ENCODE assay signal across 8 cellular contexts in genomic region chr1:45583264-45583665, GRCh38. TPM values are rescaled to one million over a fixed set of nuclear protein-coding genes. Genes with fewer than 3 reads are reported as not detected.
DNase-seq lines count a peak whose midpoint lies in the region; ATAC-seq and TF ChIP-seq lines count a peak whose summit lies in the region.

No MANE protein-coding gene starts in this region.

- no peak overlapping the region for H3K23ac ChIP-seq in mesendoderm (ENCODE audit: low read length)

- peaks cover 27% of the 10 kb centered on the region for H3K4me1 Mint-ChIP-seq in CD8-positive, alpha-beta T cell (ENCODE audit: low read depth)
- H3K4me1 Mint-ChIP-seq in endodermal cell, result peaks cover 7% of the 10 kb centered on the region

- H3K79me1 ChIP-seq in mesendoderm (ENCODE audit: low read length), result no peaks in the 10 kb centered on the region

- H3K4ac ChIP-seq in mesendoderm (ENCODE audit: low read depth, low read length), result no peak overlapping the region

- intact Hi-C loops in CD8-positive, alpha-beta T cell (cut with DNase I, micrococcal nuclease), result loop anchor here (1.0 to 10.0 kb wide), 9 partner anchors 61 to 848 kb away; partner anchors contain the start of genes KIF2C (in 2 of the 2), BTBD19 (in 1 of the 2), CCDC163 (in 1 of the 2) and DYNLT4 (in 1 of the 2)

- H2BK5ac ChIP-seq in mesendoderm (ENCODE audit: low read length), result peak overlapping the region; percentile 52

- H2BK120ac ChIP-seq in mesendoderm (ENCODE audit: low read depth, low read length), result no peak overlapping the region

- no peak overlapping the region for H4K8ac ChIP-seq in mesendoderm (ENCODE audit: low read depth, low read length)

- H3K79me2 ChIP-seq in mesendoderm (ENCODE audit: control insufficient read depth, insufficient read depth, low read length), result peaks cover 41% of the 10 kb centered on the region

- 1% methylated on average over 18 to 19 of the region's 19 CpGs for WGBS in endodermal cell (ENCODE audit: insufficient coverage in 1 of 2, insufficient read length in 1 of 2), 2 experiments
- WGBS in mesendoderm (ENCODE audit: extremely low coverage, insufficient coverage, low lambda C conversion rate), result no CpG with 5 or more reads among the region's 19 CpGs

- H3K9ac ChIP-seq in endodermal cell (ENCODE audit: extremely low read depth, low read length, poor library complexity, severe bottlenecking) (peak overlapping the region; percentile 97), mesendoderm (ENCODE audit: low read length) (peak overlapping the region; percentile 89)

- H3K9me3 ChIP-seq in CD8-positive, alpha-beta T cell (ENCODE audit: low read length), result no peaks in the 10 kb centered on the region
- H3K9me3 ChIP-seq in endodermal cell (ENCODE audit: control insufficient read depth, low read length), result no peaks in the 10 kb centered on the region

- H3K4me1 ChIP-seq in CD8-positive, alpha-beta T cell (ENCODE audit: insufficient read depth, low read length), result peaks cover 23% of the 10 kb centered on the region
- no peaks in the 10 kb centered on the region for H3K4me1 ChIP-seq in endodermal cell (ENCODE audit: control insufficient read depth, insufficient read depth, low read length)
- H3K4me1 ChIP-seq in mesendoderm (ENCODE audit: control insufficient read depth, low read depth, low read length), result no peaks in the 10 kb centered on the region

- H3K27me3 ChIP-seq in CD8-positive, alpha-beta T cell (ENCODE audit: insufficient read depth, low read length), result no peaks in the 10 kb centered on the region
- H3K27me3 ChIP-seq in endodermal cell (ENCODE audit: control insufficient read depth, insufficient read depth, low read length, poor library complexity, severe bottlenecking) (no peaks in the 10 kb centered on the region), mesendoderm (ENCODE audit: insufficient read depth, low read length, poor library complexity) (no peaks in the 10 kb centered on the region)

- POLR2A ChIA-PET in CD8-positive, alpha-beta T cell (lab: Charles Lee), result interaction anchor here (1.0 to 3.4 kb wide), 10 partner anchors 11 to 764 kb away, joined by 3 to 19 read pairs (median 6); partner anchors contain the start of genes AKR1A1, CCDC163, GPBP1L1 and MMACHC

- H3K9me3 Mint-ChIP-seq in CD8-positive, alpha-beta T cell, result no peaks in the 10 kb centered on the region
- H3K9me3 Mint-ChIP-seq in endodermal cell, result no peaks in the 10 kb centered on the region

- H3K27ac Mint-ChIP-seq in CD8-positive, alpha-beta T cell, result peak overlapping the region; percentile 98
- peak overlapping the region; percentile 100 for H3K27ac Mint-ChIP-seq in endodermal cell

- peak overlapping the region; percentile 86 for H3K27ac ChIP-seq in CD8-positive, alpha-beta T cell (ENCODE audit: low read depth, low read length)
- peak overlapping the region; percentile 78 for H3K27ac ChIP-seq in endodermal cell (ENCODE audit: low read depth, low read length)
- H3K27ac ChIP-seq in mesendoderm (ENCODE audit: low read depth, low read length), result peak overlapping the region; percentile 74

- no peak for TF ChIP-seq CTCF in CD8-positive, alpha-beta T cell (IDR thresholded peaks at IDR 0.05)
- TF ChIP-seq CTCF in GM20000 (IDR thresholded peaks at IDR 0.05; ENCODE audit: extremely low read depth, missing control alignments) (no peak), endodermal cell (conservative IDR thresholded peaks at IDR 0.05) (no peak)

- no peak overlapping the region for H4K5ac ChIP-seq in mesendoderm (ENCODE audit: low read length)

- peak overlapping the region; percentile 92 for H3K4me3 Mint-ChIP-seq in CD8-positive, alpha-beta T cell
- peak overlapping the region; percentile 99 for H3K4me3 Mint-ChIP-seq in endodermal cell

- H3K36me3 Mint-ChIP-seq in CD8-positive, alpha-beta T cell, result peaks cover 14% of the 10 kb centered on the region
- peaks cover 7% of the 10 kb centered on the region for H3K36me3 Mint-ChIP-seq in endodermal cell (ENCODE audit: low read depth)

- ATAC-seq in CD8-positive, alpha-beta T cell, result peak; percentile 72

- H2BK15ac ChIP-seq in mesendoderm (replicated peaks; ENCODE audit: low read depth), result no peak overlapping the region

- H2AK5ac ChIP-seq in mesendoderm (ENCODE audit: low read length), result no peak overlapping the region

- H3K4me2 ChIP-seq in mesendoderm (ENCODE audit: low read length), result peak overlapping the region; percentile 89

- H3K4me3 ChIP-seq in CD8-positive, alpha-beta T cell (ENCODE audit: low read depth, low read length), result peak overlapping the region; percentile 82
- H3K4me3 ChIP-seq in endodermal cell (ENCODE audit: low read length) (peak overlapping the region; percentile 89), mesendoderm (ENCODE audit: low read length) (peak overlapping the region; percentile 69)

- CTCF ChIA-PET in CD8-positive, alpha-beta T cell (lab: Charles Lee), result interaction anchor here (1.2 to 7.6 kb wide), 4 partner anchors 14 to 90 kb away, joined by 6 to 52 read pairs (median 6); no protein-coding TSS in a partner anchor

- H3K56ac ChIP-seq in mesendoderm (ENCODE audit: low read length), result peak overlapping the region; percentile 90

- no peaks in the 10 kb centered on the region for H3K36me3 ChIP-seq in CD8-positive, alpha-beta T cell (ENCODE audit: insufficient read depth, low read length)
- H3K36me3 ChIP-seq in endodermal cell (ENCODE audit: control insufficient read depth, insufficient read depth, low read length), result peaks cover 11% of the 10 kb centered on the region
- no peaks in the 10 kb centered on the region for H3K36me3 ChIP-seq in mesendoderm (ENCODE audit: control insufficient read depth, insufficient read depth, low read length)

- peak overlapping the region; percentile 61 for H3K18ac ChIP-seq in mesendoderm (ENCODE audit: low read length)

- DNase-seq in CD8-positive, alpha-beta T cell, result peak; percentile 85 to 97 (median 93)
- DNase-seq in GM20000 (ENCODE audit: low spot score) (peak; percentile 95), HS-5 (ENCODE audit: low read depth) (peak; percentile 93), NK-92 (lab: John Stamatoyannopoulos, UW; ENCODE audit: unreplicated experiment) (peak; percentile 84), endodermal cell (peak; percentile 97), mesendoderm (peak; percentile 98)
- DNase-seq in activated CD8-positive, alpha-beta memory T cell treated with anti-CD3 and anti-CD28 coated beads, Interleukin-2, amount 50 U/mL, for 1 hour (ENCODE audit: extremely low read depth), result peak; percentile 86
- DNase-seq in stimulated activated CD8-positive, alpha-beta memory T cell treated with anti-CD3 and anti-CD28 coated beads, Interleukin-15, amount 100 ng/mL, for 1 hour (ENCODE audit: low read depth), result peak; percentile 85

- H3K27me3 Mint-ChIP-seq in CD8-positive, alpha-beta T cell (ENCODE audit: low read depth), result no peaks in the 10 kb centered on the region
- no peaks in the 10 kb centered on the region for H3K27me3 Mint-ChIP-seq in endodermal cell (ENCODE audit: insufficient read depth)

RNA-seq across cellular contexts. Expression of gene NASP, which starts 0.6 kb away (rescaled TPM):
- 100 to 1,000 TPM; 106 to 112 TPM for total RNA-seq in CD8-positive, alpha-beta T cell
- 100 to 1,000 TPM; 368 to 385 TPM for total RNA-seq in endodermal cell
- polyA plus RNA-seq in endodermal cell (2013, experiment 1 of 2), result 403 TPM
- 368 TPM for polyA plus RNA-seq in endodermal cell (2013, experiment 2 of 2)
- 457 TPM for polyA plus RNA-seq in mesendoderm (2013, experiment 1 of 2)
- 446 TPM for polyA plus RNA-seq in mesendoderm (2013, experiment 2 of 2)

RNA-seq across cellular contexts. Expression of gene AKR1A1, which starts 32.6 kb away (rescaled TPM):
- total RNA-seq in CD8-positive, alpha-beta T cell, result 10 to 100 TPM; 27.2 to 31.9 TPM
- total RNA-seq in endodermal cell, result 100 to 1,000 TPM; 200 to 239 TPM
- 176 TPM for polyA plus RNA-seq in endodermal cell (2013, experiment 1 of 2)
- 157 TPM for polyA plus RNA-seq in endodermal cell (2013, experiment 2 of 2)
- polyA plus RNA-seq in mesendoderm (2013, experiment 1 of 2), result 169 TPM
- 177 TPM for polyA plus RNA-seq in mesendoderm (2013, experiment 2 of 2)

RNA-seq across cellular contexts. Expression of gene CCDC17, which starts 40.6 kb away (rescaled TPM):
- total RNA-seq in CD8-positive, alpha-beta T cell, result 1 to 10 TPM; 3.8 to 4.5 TPM
- total RNA-seq in endodermal cell, result 1 to 10 TPM; 2.5 to 5.1 TPM
- polyA plus RNA-seq in endodermal cell (2013, experiment 1 of 2), result 1.2 TPM
- 1.2 TPM for polyA plus RNA-seq in endodermal cell (2013, experiment 2 of 2)
- polyA plus RNA-seq in mesendoderm (2013, experiment 1 of 2), result 0.94 TPM
- 0.63 TPM for polyA plus RNA-seq in mesendoderm (2013, experiment 2 of 2)

Comparison
In these comparisons a context has a peak if more than half of its experiments do, and no peak if none do; other contexts are left out.
1. Peak in every context shown above with its lines: DNase-seq, ATAC-seq, H3K4me3 ChIP-seq and H3K27ac ChIP-seq.
2. RNA of gene AKR1A1, which starts 32.6 kb away (total RNA-seq): 200 to 239 TPM in endodermal cell; 27.2 to 31.9 TPM in CD8-positive, alpha-beta T cell; every median in the first group is over 4 times any median in the second.